ENCODE assay signal across 2 cellular contexts in genomic region chr3:183285828-183286457, GRCh38.
TF ChIP-seq lines count a peak whose summit lies in the region.

No MANE protein-coding gene starts in this region.

TF ChIP-seq in liver, 16 proteins besides CTCF, POLR2A, EP300 and RAD21 (continued from another document):
- TF ChIP-seq REST (IDR thresholded peaks at IDR 0.05) (no peak), HNF4A (conservative IDR thresholded peaks at IDR 0.05) (peak in 1 of 2 donors; percentile 9)

TF ChIP-seq in GM23338, 12 proteins besides CTCF, POLR2A, EP300 and RAD21 (continued from another document):
- TF ChIP-seq ZNF462 (CRISPR knock-in tag; IDR thresholded peaks at IDR 0.05) (no peak), REST (IDR thresholded peaks at IDR 0.05; ENCODE audit: unreplicated experiment) (no peak), POLR2AphosphoS5 (IDR thresholded peaks at IDR 0.05; ENCODE audit: low read depth) (no peak), NANOG (IDR thresholded peaks at IDR 0.05; ENCODE audit: borderline replicate concordance) (no peak), ZNF331 (CRISPR knock-in tag; IDR thresholded peaks at IDR 0.05; ENCODE audit: low read depth) (no peak)
